Comparison of ENCODE assay signal across 9 cellular contexts in genomic region chr1:98054367-98054701, GRCh38.
DNase-seq lines count a peak whose midpoint lies in the region; ATAC-seq and TF ChIP-seq lines count a peak whose summit lies in the region.
"Had no signal": no experiment of that assay in that cellular context is flagged by ENCODE, and none has a peak within 500 bp of the region (broad histone marks: within the 10 kb centered on the region; RNA-seq: fewer than 3 reads in every experiment).

No MANE protein-coding gene starts in this region.

- H3K4me3 Mint-ChIP-seq in nephron = peak overlapping the region; percentile 76 to 85 (median 84)

- peak overlapping the region; percentile 97 for H4K91ac ChIP-seq in IMR-90 (ENCODE audit: insufficient read depth, low read depth, low read length)

- peak overlapping the region; percentile 45; the same call in 1 of the 2 replicates for H3K18ac ChIP-seq in IMR-90 (ENCODE audit: low read depth, low read length)

- H3K14ac ChIP-seq in IMR-90 (replicated peaks; ENCODE audit: low read depth, low read length) = peak overlapping the region; percentile 50

- H4K5ac ChIP-seq in IMR-90 (ENCODE audit: low read depth, low read length) = no peak overlapping the region

- in situ Hi-C loops in IMR-90 (cut with MboI; ENCODE audit: low sequenced_read_pairs) = loop anchor here (5.0 to 10.0 kb wide), 2 partner anchors 413 to 1090 kb away; no protein-coding TSS in a partner anchor

- H2BK120ac ChIP-seq in IMR-90 (ENCODE audit: low read depth, low read length) = peak overlapping the region; percentile 82

- intact Hi-C loops in IMR-90 (cut with micrococcal nuclease) = loop anchor here (1.0 to 5.0 kb wide), 8 partner anchors 30 to 1817 kb away; partner anchors contain the start of gene PTBP2
- intact Hi-C loops in colonic mucosa (cut with DNase I) = loop anchor here (5.0 to 10.0 kb wide), 2 partner anchors 530 to 1087 kb away; no protein-coding TSS in a partner anchor

- H3K4me2 ChIP-seq in IMR-90 (ENCODE audit: low read depth, low read length) = peak overlapping the region; percentile 72

- no peak overlapping the region; the same call in 1 of the 2 replicates for H3K27ac ChIP-seq in IMR-90 (ENCODE audit: insufficient read depth, low read length)
- H3K27ac ChIP-seq in colonic mucosa = no peak overlapping the region

- ATAC-seq in IMR-90 (ENCODE audit: low read depth) = no peak
- no peak for ATAC-seq in GM19452 (IDR thresholded peaks at IDR 0.05; ENCODE audit: unreplicated experiment)
- ATAC-seq in GM21786 (IDR thresholded peaks at IDR 0.05; ENCODE audit: unreplicated experiment) = no peak

- POLR2A ChIA-PET in IMR-90 (lab: Charles Lee; ENCODE audit: unreplicated experiment) = no interaction called here

- H2AK5ac ChIP-seq in IMR-90 (ENCODE audit: low read depth, low read length) = no peak overlapping the region

- no peak overlapping the region for H2BK5ac ChIP-seq in IMR-90 (ENCODE audit: low read depth, low read length, poor library complexity, severe bottlenecking)

- no peaks in the 10 kb centered on the region for H3K27me3 ChIP-seq in IMR-90 (ENCODE audit: control insufficient read depth, insufficient read depth, low read length)
- peaks cover 33% of the 10 kb centered on the region for H3K27me3 ChIP-seq in colonic mucosa

- DNase-seq in AG10803 (ENCODE audit: low read depth) (no peak), IMR-90 (no peak), colonic mucosa (no peak), NCI-H2081 treated with DMSO at 0.1 percent for 48 hours (lab: John Stamatoyannopoulos, UW) (no peak), NCI-H526 treated with DMSO at 0.1 percent for 48 hours (lab: John Stamatoyannopoulos, UW) (no peak)
- DNase-seq: SIG-M5 had no signal

- dilution Hi-C loops in IMR-90 (cut with HindIII; ENCODE audit: low sequenced_read_pairs, unreplicated experiment) = no loop called here

- H3K23ac ChIP-seq in IMR-90 (ENCODE audit: low read depth, low read length) = 0 out of 2 replicates have a peak overlapping the region, but pooled peaks have one; percentile 13

- H2BK20ac ChIP-seq in IMR-90 (ENCODE audit: low read depth, low read length) = peak overlapping the region; percentile 52

- no peak for TF ChIP-seq RAD21 in IMR-90 (IDR thresholded peaks at IDR 0.05; ENCODE audit: low read length)

- H3K27ac Mint-ChIP-seq in nephron = peak overlapping the region in 1 of 3 experiments; percentile 6

- H2BK15ac ChIP-seq in IMR-90 (ENCODE audit: low read depth, low read length) = peak overlapping the region; percentile 76; the same call in 2 of the 3 replicates

- H2AK9ac ChIP-seq in IMR-90 (replicated peaks; ENCODE audit: low read depth, low read length, poor library complexity) = peak overlapping the region; percentile 66

- TF ChIP-seq CTCF in AG10803 (conservative IDR thresholded peaks at IDR 0.05; ENCODE audit: low read length) (no peak), IMR-90 (conservative IDR thresholded peaks at IDR 0.05; ENCODE audit: low read depth, low read length) (no peak), colonic mucosa (IDR thresholded peaks at IDR 0.05) (peak; percentile 29), nephron (IDR thresholded peaks at IDR 0.05; ENCODE audit: unreplicated experiment in 3 of 3) (peak in 2 of 3 experiments; percentile 11 to 31)

- H3K4me1 ChIP-seq in IMR-90 (ENCODE audit: control insufficient read depth, insufficient read depth, low read length) = peaks cover 5% of the 10 kb centered on the region
- H3K4me1 ChIP-seq in colonic mucosa = no peaks in the 10 kb centered on the region

- no peaks in the 10 kb centered on the region for H3K9me3 Mint-ChIP-seq in nephron

- no peaks in the 10 kb centered on the region for H3K9me1 ChIP-seq in IMR-90 (ENCODE audit: insufficient read depth, low read length)

- peaks cover 80% of the 10 kb centered on the region for H3K27me3 Mint-ChIP-seq in nephron (ENCODE audit: low read depth)

- CTCF ChIA-PET in IMR-90 (lab: Yijun Ruan, JAX) = interaction anchor here (1.2 to 1.4 kb wide), 2 partner anchors 169 to 414 kb away, joined by 3 to 6 read pairs; no protein-coding TSS in a partner anchor

- no peaks in the 10 kb centered on the region for H3K36me3 ChIP-seq in IMR-90 (ENCODE audit: control insufficient read depth, insufficient read depth, low read length)
- no peaks in the 10 kb centered on the region for H3K36me3 ChIP-seq in colonic mucosa

- 20% methylated on average over 1 of the region's 11 CpGs; no CpG with 5 or more reads in 1 of the 2 experiments for WGBS in IMR-90 (ENCODE audit: extremely low coverage in 2 of 2, insufficient read length in 1 of 2), 2 experiments

- no peaks in the 10 kb centered on the region for H4K20me1 ChIP-seq in IMR-90 (ENCODE audit: insufficient read depth, low read length)

- BruUV-seq in IMR-90 (replicated peaks; lab: Mats Ljungman, UMichigan) = no TSS peak

- H3K79me1 ChIP-seq in IMR-90 (ENCODE audit: low read depth in 1 of 2, low read length in 2 of 2) = peaks cover 0 to 4% of the 10 kb centered on the region in 2 experiments; a peak in 1 of 4 replicates

- H3K9ac ChIP-seq in IMR-90 (ENCODE audit: low read depth, low read length) (no peak overlapping the region), colonic mucosa (ENCODE audit: low read depth in 2 of 2, low read length in 2 of 2) (peak overlapping the region in 1 of 2 donors; percentile 37)

- peak overlapping the region; percentile 97 for H2AFZ ChIP-seq in IMR-90 (replicated peaks; ENCODE audit: low read length, poor library complexity)

- TF ChIP-seq POLR2A in IMR-90 (IDR thresholded peaks at IDR 0.05; ENCODE audit: low read depth, low read length) = no peak

- H3K4ac ChIP-seq in IMR-90 (ENCODE audit: low read depth, low read length) = peak overlapping the region; percentile 69

- H3K4me1 Mint-ChIP-seq in nephron = peaks cover 10% of the 10 kb centered on the region

- H3K36me3 Mint-ChIP-seq in nephron (ENCODE audit: low read depth) = no peaks in the 10 kb centered on the region

- peak overlapping the region; percentile 93 to 96; a peak in 3 of 4 replicates for H4K8ac ChIP-seq in IMR-90 (ENCODE audit: low read depth in 2 of 2, low read length in 2 of 2)

- H3K56ac ChIP-seq in IMR-90 (ENCODE audit: extremely low read depth, insufficient read depth, low read length) = peak overlapping the region; percentile 39; the same call in 1 of the 2 replicates

- no peaks in the 10 kb centered on the region for H3K9me3 ChIP-seq in IMR-90 (ENCODE audit: control insufficient read depth, insufficient read depth, low read length)
- H3K9me3 ChIP-seq in colonic mucosa = no peaks in the 10 kb centered on the region

- H3K4me3 ChIP-seq in AG10803 (ENCODE audit: low read length) = peak overlapping the region; percentile 25
- H3K4me3 ChIP-seq in IMR-90 (ENCODE audit: insufficient read depth, low read depth, low read length) = peak overlapping the region; percentile 18; the same call in 1 of the 2 replicates
- H3K4me3 ChIP-seq in colonic mucosa = peak overlapping the region; percentile 48

TF ChIP-seq in IMR-90, 13 proteins besides CTCF, POLR2A, EP300 and RAD21:
- TF ChIP-seq FOS (IDR thresholded peaks at IDR 0.05; ENCODE audit: low read depth, low read length) = no peak
- TF ChIP-seq MAZ (IDR thresholded peaks at IDR 0.05; ENCODE audit: borderline replicate concordance, low read depth, low read length) = no peak
- TF ChIP-seq RFX5 (IDR thresholded peaks at IDR 0.05; ENCODE audit: low read depth, low read length) = no peak
- TF ChIP-seq CHD1 (IDR thresholded peaks at IDR 0.05; ENCODE audit: low read depth, low read length) = no peak
- TF ChIP-seq, protein P1, sequence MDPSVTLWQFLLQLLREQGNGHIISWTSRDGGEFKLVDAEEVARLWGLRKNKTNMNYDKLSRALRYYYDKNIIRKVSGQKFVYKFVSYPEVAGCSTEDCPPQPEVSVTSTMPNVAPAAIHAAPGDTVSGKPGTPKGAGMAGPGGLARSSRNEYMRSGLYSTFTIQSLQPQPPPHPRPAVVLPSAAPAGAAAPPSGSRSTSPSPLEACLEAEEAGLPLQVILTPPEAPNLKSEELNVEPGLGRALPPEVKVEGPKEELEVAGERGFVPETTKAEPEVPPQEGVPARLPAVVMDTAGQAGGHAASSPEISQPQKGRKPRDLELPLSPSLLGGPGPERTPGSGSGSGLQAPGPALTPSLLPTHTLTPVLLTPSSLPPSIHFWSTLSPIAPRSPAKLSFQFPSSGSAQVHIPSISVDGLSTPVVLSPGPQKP (IDR thresholded peaks at IDR 0.05; ENCODE audit: borderline replicate concordance, low read depth, low read length) = no peak
- TF ChIP-seq NFE2L2 (IDR thresholded peaks at IDR 0.05; ENCODE audit: low read depth, low read length) = no peak
- TF ChIP-seq RCOR1 (IDR thresholded peaks at IDR 0.05; ENCODE audit: insufficient replicate concordance, low read length) = no peak
- no peak for TF ChIP-seq CEBPB (IDR thresholded peaks at IDR 0.05; ENCODE audit: low read depth, low read length)
- no peak for TF ChIP-seq MXI1 (IDR thresholded peaks at IDR 0.05; ENCODE audit: borderline replicate concordance, low read depth, low read length)
- TF ChIP-seq, protein P2, sequence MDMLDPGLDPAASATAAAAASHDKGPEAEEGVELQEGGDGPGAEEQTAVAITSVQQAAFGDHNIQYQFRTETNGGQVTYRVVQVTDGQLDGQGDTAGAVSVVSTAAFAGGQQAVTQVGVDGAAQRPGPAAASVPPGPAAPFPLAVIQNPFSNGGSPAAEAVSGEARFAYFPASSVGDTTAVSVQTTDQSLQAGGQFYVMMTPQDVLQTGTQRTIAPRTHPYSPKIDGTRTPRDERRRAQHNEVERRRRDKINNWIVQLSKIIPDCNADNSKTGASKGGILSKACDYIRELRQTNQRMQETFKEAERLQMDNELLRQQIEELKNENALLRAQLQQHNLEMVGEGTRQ (IDR thresholded peaks at IDR 0.05; ENCODE audit: low read depth, low read length) = no peak
- no peak for TF ChIP-seq BHLHE40 (IDR thresholded peaks at IDR 0.05; ENCODE audit: low read depth, low read length)
- no peak for TF ChIP-seq SMC3 (IDR thresholded peaks at IDR 0.05; ENCODE audit: low read depth, low read length)
- no peak for TF ChIP-seq MAFK (IDR thresholded peaks at IDR 0.05; ENCODE audit: low read depth, low read length)

Comparison
In these comparisons a context has a peak if more than half of its experiments do, and no peak if none do; other contexts are left out.
1. CTCF ChIP-seq: peak in colonic mucosa (single experiment) and nephron (2 of 3); none in AG10803 (single experiment) and IMR-90 (single experiment).
2. Peak in every context shown above with its lines, with median percentiles within 50 percentile points of each other: H3K4me3 ChIP-seq.